10 cellular contexts compared by ENCODE assay signal in the genomic region with DNA sequence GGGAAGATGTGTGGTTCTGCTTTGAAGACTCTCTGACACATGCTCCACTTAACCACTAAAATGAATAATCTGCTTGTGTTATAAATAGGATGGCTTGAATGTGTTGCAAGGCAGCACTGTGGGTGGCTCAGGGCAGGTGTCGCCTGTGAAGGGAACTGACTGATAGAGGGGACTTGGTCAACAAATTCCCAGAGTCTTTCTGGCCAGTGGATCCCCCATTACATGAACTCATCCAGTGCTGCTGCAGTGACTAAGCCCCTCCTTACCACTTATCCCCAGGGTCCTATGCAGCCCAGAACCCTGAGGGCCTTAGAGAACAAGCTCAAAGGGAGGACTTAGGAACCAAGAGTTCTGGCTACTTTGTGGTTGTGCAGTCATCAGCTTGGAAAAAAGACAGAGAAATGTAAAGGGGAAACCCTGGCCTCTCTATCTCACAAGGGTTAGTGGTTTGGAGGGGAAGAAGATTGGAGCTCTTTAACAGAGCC.
DNase-seq lines count a peak whose midpoint lies in the region; ATAC-seq, FAIRE-seq and TF ChIP-seq lines count a peak whose summit lies in the region.
"Had no signal": no experiment of that assay in that cellular context is flagged by ENCODE, and none has a peak within 500 bp of the region (broad histone marks: within the 10 kb centered on the region; RNA-seq: fewer than 3 reads in every experiment).

No MANE protein-coding gene starts in this region.

- TF ChIP-seq POLR2A in GM12892 (IDR thresholded peaks at IDR 0.05; ENCODE audit: low read depth, low read length) (no peak), body of pancreas (IDR thresholded peaks at IDR 0.05) (no peak)

- intact Hi-C loops in body of pancreas (cut with DNase I), result no loop called here

- 61 to 67% methylated on average over 1 of the region's 1 CpG for WGBS in body of pancreas, 2 donors

- ATAC-seq in HG03039 (IDR thresholded peaks at IDR 0.05; ENCODE audit: unreplicated experiment) (peak; percentile 38), GM19328 (IDR thresholded peaks at IDR 0.05; ENCODE audit: unreplicated experiment) (no peak), body of pancreas (no peak)
- ATAC-seq in activated T-helper 17 cell treated with anti-CD3 and anti-CD28 coated beads, Interleukin-2, amount 50 U/mL, for 72 hours (replicated peaks), result peak; percentile 69
- peak; percentile 62 for ATAC-seq in stimulated activated effector memory CD8-positive, alpha-beta T cell treated with anti-CD3 and anti-CD28 coated beads, Interleukin-12 subunit alpha, Interleukin-12 subunit beta, amount 100 ng/mL, for 72 hours

- H3K27ac Mint-ChIP-seq in activated T-cell treated with anti-CD3 and anti-CD28 coated beads, Interleukin-2, amount 50 U/mL, for 24 hours, result peak overlapping the region; percentile 80
- H3K27ac Mint-ChIP-seq in activated T-helper 17 cell treated with anti-CD3 and anti-CD28 coated beads, Interleukin-2, amount 50 U/mL, for 72 hours, result peak overlapping the region; percentile 12
- no peak overlapping the region for H3K27ac Mint-ChIP-seq in stimulated activated effector memory CD8-positive, alpha-beta T cell treated with anti-CD3 and anti-CD28 coated beads, Interleukin-12 subunit alpha, Interleukin-12 subunit beta, amount 100 ng/mL, for 72 hours

- no peaks in the 10 kb centered on the region for H3K4me1 ChIP-seq in body of pancreas

- no peaks in the 10 kb centered on the region for H3K27me3 ChIP-seq in body of pancreas

- H3K27ac ChIP-seq in body of pancreas, result no peak overlapping the region

- peaks cover 50% of the 10 kb centered on the region for H3K4me1 Mint-ChIP-seq in activated T-cell treated with anti-CD3 and anti-CD28 coated beads, Interleukin-2, amount 50 U/mL, for 24 hours (ENCODE audit: low read depth)
- H3K4me1 Mint-ChIP-seq in activated T-helper 17 cell treated with anti-CD3 and anti-CD28 coated beads, Interleukin-2, amount 50 U/mL, for 72 hours, result peaks cover 6% of the 10 kb centered on the region
- H3K4me1 Mint-ChIP-seq in stimulated activated effector memory CD8-positive, alpha-beta T cell treated with anti-CD3 and anti-CD28 coated beads, Interleukin-12 subunit alpha, Interleukin-12 subunit beta, amount 100 ng/mL, for 72 hours, result no peaks in the 10 kb centered on the region

- H3K36me3 ChIP-seq in body of pancreas (replicated peaks in 1 of 2; ENCODE audit: insufficient read depth in 1 of 2, low read depth in 2 of 2), result no peaks in the 10 kb centered on the region

- FAIRE-seq in GM12892 (lab: Jason Lieb, UNC), result no peak

- H3K9me3 Mint-ChIP-seq in activated T-cell treated with anti-CD3 and anti-CD28 coated beads, Interleukin-2, amount 50 U/mL, for 24 hours, result no peaks in the 10 kb centered on the region
- no peaks in the 10 kb centered on the region for H3K9me3 Mint-ChIP-seq in activated T-helper 17 cell treated with anti-CD3 and anti-CD28 coated beads, Interleukin-2, amount 50 U/mL, for 72 hours
- no peaks in the 10 kb centered on the region for H3K9me3 Mint-ChIP-seq in stimulated activated effector memory CD8-positive, alpha-beta T cell treated with anti-CD3 and anti-CD28 coated beads, Interleukin-12 subunit alpha, Interleukin-12 subunit beta, amount 100 ng/mL, for 72 hours

- no peak overlapping the region for H3K4me3 ChIP-seq in body of pancreas

- no peak overlapping the region for H3K4me3 Mint-ChIP-seq in activated T-cell treated with anti-CD3 and anti-CD28 coated beads, Interleukin-2, amount 50 U/mL, for 24 hours
- H3K4me3 Mint-ChIP-seq in activated T-helper 17 cell treated with anti-CD3 and anti-CD28 coated beads, Interleukin-2, amount 50 U/mL, for 72 hours, result no peak overlapping the region
- no peak overlapping the region for H3K4me3 Mint-ChIP-seq in stimulated activated effector memory CD8-positive, alpha-beta T cell treated with anti-CD3 and anti-CD28 coated beads, Interleukin-12 subunit alpha, Interleukin-12 subunit beta, amount 100 ng/mL, for 72 hours

- no peak for TF ChIP-seq CTCF in body of pancreas (IDR thresholded peaks at IDR 0.05)

- H3K9me3 ChIP-seq in body of pancreas, result no peaks in the 10 kb centered on the region

- H3K36me3 Mint-ChIP-seq in activated T-cell treated with anti-CD3 and anti-CD28 coated beads, Interleukin-2, amount 50 U/mL, for 24 hours (ENCODE audit: low read depth), result no peaks in the 10 kb centered on the region
- no peaks in the 10 kb centered on the region for H3K36me3 Mint-ChIP-seq in activated T-helper 17 cell treated with anti-CD3 and anti-CD28 coated beads, Interleukin-2, amount 50 U/mL, for 72 hours (ENCODE audit: low read depth)
- H3K36me3 Mint-ChIP-seq in stimulated activated effector memory CD8-positive, alpha-beta T cell treated with anti-CD3 and anti-CD28 coated beads, Interleukin-12 subunit alpha, Interleukin-12 subunit beta, amount 100 ng/mL, for 72 hours, result no peaks in the 10 kb centered on the region

- peak; percentile 31 for DNase-seq in activated T-cell treated with anti-CD3 and anti-CD28 coated beads, Interleukin-2, amount 50 U/mL, for 24 hours
- DNase-seq in activated T-cell treated with anti-CD3 and anti-CD28 coated beads, Interleukin-2, amount 50 U/mL, for 1 hour, result no peak
- DNase-seq in stimulated activated effector memory CD8-positive, alpha-beta T cell treated with anti-CD3 and anti-CD28 coated beads, Interleukin-12 subunit alpha, Interleukin-12 subunit beta, amount 100 ng/mL, for 72 hours (ENCODE audit: low spot score in 2 of 2), result no peak
- DNase-seq in GM12892 (ENCODE audit: insufficient read length) (no peak), body of pancreas (no peak)
- DNase-seq: C1 segment of cervical spinal cord, NCI-H1092 had no signal

- H3K27me3 Mint-ChIP-seq in activated T-cell treated with anti-CD3 and anti-CD28 coated beads, Interleukin-2, amount 50 U/mL, for 24 hours, result peaks cover 14% of the 10 kb centered on the region
- H3K27me3 Mint-ChIP-seq in activated T-helper 17 cell treated with anti-CD3 and anti-CD28 coated beads, Interleukin-2, amount 50 U/mL, for 72 hours, result peaks cover 3% of the 10 kb centered on the region

Comparison
In these comparisons a context has a peak if more than half of its experiments do, and no peak if none do; other contexts are left out.
1. ATAC-seq: peak in HG03039 (single experiment), activated T-helper 17 cell treated with anti-CD3 and anti-CD28 coated beads, Interleukin-2, amount 50 U/mL, for 72 hours (single experiment) and stimulated activated effector memory CD8-positive, alpha-beta T cell treated with anti-CD3 and anti-CD28 coated beads, Interleukin-12 subunit alpha, Interleukin-12 subunit beta, amount 100 ng/mL, for 72 hours (single experiment); none in GM19328 (single experiment) and body of pancreas (single experiment).